Comparison of ENCODE assay signal across 12 cellular contexts in the genomic region with DNA sequence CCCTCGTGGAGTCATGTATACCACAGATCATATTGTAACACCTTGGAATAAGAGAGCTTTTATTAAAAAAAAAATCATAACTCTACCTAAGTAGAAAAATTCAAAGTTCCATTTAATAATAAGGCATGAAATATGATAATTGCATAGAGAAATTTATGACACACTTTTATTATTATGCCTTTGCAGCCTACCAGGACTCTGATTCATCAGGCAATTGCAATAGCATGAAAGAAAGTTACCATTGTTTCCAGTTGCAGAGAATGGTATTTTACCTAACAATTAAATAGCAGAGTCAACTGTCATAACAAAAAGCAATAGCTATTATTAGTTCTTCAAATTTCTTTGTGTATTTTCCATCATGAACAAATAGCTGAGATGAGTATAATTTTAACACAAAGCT.
"Had no signal": no experiment of that assay in that cellular context is flagged by ENCODE, and none has a peak within 500 bp of the region (broad histone marks: within the 10 kb centered on the region; RNA-seq: fewer than 3 reads in every experiment).

No MANE protein-coding gene starts in this region.

- DNase-seq: activated CD4-positive, CD25-positive, alpha-beta regulatory T cell; activated effector memory CD4-positive, alpha-beta T cell treated with Interleukin-2 at 50 U/mL for 16 hours; brain microvascular endothelial cell; lower lobe of right lung; naive thymus-derived CD4-positive, alpha-beta T cell; posterior cingulate gyrus; small intestine; T-helper 2 cell; thyroid gland; uterus had no signal

- H3K4me1 ChIP-seq: lower lobe of right lung, right atrium auricular region, thyroid gland, uterus had no signal

- H3K27ac ChIP-seq: brain microvascular endothelial cell, lower lobe of right lung, right atrium auricular region, thyroid gland, uterus had no signal

- H3K9me3 ChIP-seq: lower lobe of right lung, right atrium auricular region, thyroid gland, uterus had no signal

- H3K27me3 ChIP-seq: brain microvascular endothelial cell, right atrium auricular region, thyroid gland, uterus had no signal

- H3K4me3 Mint-ChIP-seq: naive thymus-derived CD4-positive, alpha-beta T cell had no signal

- H3K9me3 Mint-ChIP-seq: activated naive CD4-positive, alpha-beta T cell treated with anti-CD3 and anti-CD28 coated beads, Interleukin-2, amount 50 U/mL, for 72 hours had no signal

- H3K4me3 ChIP-seq: lower lobe of right lung, right atrium auricular region, thyroid gland, uterus had no signal

- FAIRE-seq: small intestine had no signal

- ATAC-seq: activated naive CD4-positive, alpha-beta T cell treated with anti-CD3 and anti-CD28 coated beads, Interleukin-2, amount 50 U/mL, for 72 hours; lower lobe of right lung; naive thymus-derived CD4-positive, alpha-beta T cell had no signal

- H3K27ac Mint-ChIP-seq: activated naive CD4-positive, alpha-beta T cell treated with anti-CD3 and anti-CD28 coated beads, Interleukin-2, amount 50 U/mL, for 72 hours; naive thymus-derived CD4-positive, alpha-beta T cell had no signal

- H3K36me3 ChIP-seq: brain microvascular endothelial cell, lower lobe of right lung, right atrium auricular region, thyroid gland, uterus had no signal

- H3K36me3 Mint-ChIP-seq: activated naive CD4-positive, alpha-beta T cell treated with anti-CD3 and anti-CD28 coated beads, Interleukin-2, amount 50 U/mL, for 72 hours; naive thymus-derived CD4-positive, alpha-beta T cell had no signal

- H3K4me1 Mint-ChIP-seq: naive thymus-derived CD4-positive, alpha-beta T cell had no signal
